In genomic region chr13:93951153-93951552, GRCh38 we compare ENCODE assay signal across 13 cellular contexts.
DNase-seq lines count a peak whose midpoint lies in the region; ATAC-seq and TF ChIP-seq lines count a peak whose summit lies in the region.
"Had no signal": no experiment of that assay in that cellular context is flagged by ENCODE, and none has a peak within 500 bp of the region (broad histone marks: within the 10 kb centered on the region; RNA-seq: fewer than 3 reads in every experiment).

No MANE protein-coding gene starts in this region.

- ATAC-seq in HG03457 (IDR thresholded peaks at IDR 0.05; ENCODE audit: unreplicated experiment) (no peak), GM21447 (IDR thresholded peaks at IDR 0.05; ENCODE audit: unreplicated experiment) (no peak), HG03571 (IDR thresholded peaks at IDR 0.05; ENCODE audit: unreplicated experiment) (no peak)
- ATAC-seq: activated CD4-positive, CD25-positive, alpha-beta regulatory T cell treated with anti-CD3 and anti-CD28 coated beads, Interleukin-2, amount 50 U/mL, for 24 hours; natural killer cell treated with Interleukin-12 subunit alpha and Interleukin-12 subunit beta and Interleukin-15 and Interleukin-18, amount 100 ng/mL, for 72 hours had no signal

- TF ChIP-seq CTCF in GM10266 (IDR thresholded peaks at IDR 0.05; ENCODE audit: control insufficient read depth, insufficient read depth, low read depth, missing control alignments) = no peak

- in situ Hi-C loops in ACHN (cut with HindIII; ENCODE audit: low pct_ligation_motif_present, low pct_unique_long_range_greater_than_20kb, low sequenced_read_pairs) = no loop called here

- DNase-seq in ACHN (peak; percentile 20), DMS153 treated with DMSO at 0.1 percent for 48 hours (lab: John Stamatoyannopoulos, UW; ENCODE audit: unreplicated experiment) (peak; percentile 43), NCI-H524 (lab: John Stamatoyannopoulos, UW) (peak; percentile 22 to 80), fibroblast of gingiva (ENCODE audit: low read depth) (peak; percentile 26), GM10266 (ENCODE audit: extremely low spot score) (no peak)
- DNase-seq: activated T-cell treated with anti-CD3 and anti-CD28 coated beads, Interleukin-2, amount 50 U/mL, for 48 hours; DND-41; SJCRH30 had no signal
